ENCODE assay signal across 14 cellular contexts in genomic region chr14:68576496-68577244, GRCh38.
DNase-seq lines count a peak whose midpoint lies in the region; ATAC-seq, FAIRE-seq and TF ChIP-seq lines count a peak whose summit lies in the region.
"Had no signal": no experiment of that assay in that cellular context is flagged by ENCODE, and none has a peak within 500 bp of the region (broad histone marks: within the 10 kb centered on the region; RNA-seq: fewer than 3 reads in every experiment).

No MANE protein-coding gene starts in this region.

- H3K4me2 ChIP-seq in H1 (ENCODE audit: insufficient read depth in 1 of 2, low read depth in 2 of 2, low read length in 2 of 2), result no peak overlapping the region
- H3K4me2 ChIP-seq in neural progenitor cell, result no peak overlapping the region

- H2AFZ ChIP-seq in H1 (ENCODE audit: low read length) (no peak overlapping the region), neural progenitor cell (replicated peaks) (no peak overlapping the region)

- BruUV-seq in Caco-2 (replicated peaks; lab: Mats Ljungman, UMichigan), result no TSS peak

- H2BK12ac ChIP-seq in H1 (ENCODE audit: low read depth, low read length), result peak overlapping the region; percentile 33; the same call in 1 of the 2 replicates

- ATAC-seq in stimulated activated naive B cell treated with anti-CD40 and anti-IgM and Interleukin-4, amounts not matched to agents 10 μg/mL and 1 μg/mL and 100 μg/mL, for 72 hours (replicated peaks), result no peak
- ATAC-seq: gastrocnemius medialis had no signal

- H4K8ac ChIP-seq in H1 (ENCODE audit: extremely low read depth, insufficient read depth, low read length), result no peak overlapping the region

- no peak overlapping the region for H2BK20ac ChIP-seq in H1 (ENCODE audit: low read length)

- H3K9me3 ChIP-seq in Caco-2 (no peaks in the 10 kb centered on the region; the same call in 1 of the 2 replicates), MG63 (no peaks in the 10 kb centered on the region), H1 (ENCODE audit: insufficient read depth in 2 of 2, low read depth in 1 of 2, low read length in 1 of 2) (no peaks in the 10 kb centered on the region), neural progenitor cell (ENCODE audit: low read depth) (no peaks in the 10 kb centered on the region)
- H3K9me3 ChIP-seq: gastrocnemius medialis, uterus had no signal

- intact Hi-C loops in Caco-2 (cut with micrococcal nuclease; ENCODE audit: unreplicated experiment), result loop anchor here (2.0 kb wide), 1 partner anchor 56 kb away; no protein-coding TSS in a partner anchor

- H3K18ac ChIP-seq in H1 (ENCODE audit: extremely low read depth, low read length), result peak overlapping the region; percentile 38; the same call in 1 of the 2 replicates

- no peaks in the 10 kb centered on the region for H3K36me3 ChIP-seq in Caco-2 (ENCODE audit: control insufficient read depth, insufficient read depth, low read length)
- no peaks in the 10 kb centered on the region for H3K36me3 ChIP-seq in MG63
- no peaks in the 10 kb centered on the region for H3K36me3 ChIP-seq in H1 (ENCODE audit: control insufficient read depth in 2 of 4, insufficient read depth in 4 of 4, low read length in 3 of 4)
- no peaks in the 10 kb centered on the region for H3K36me3 ChIP-seq in neural progenitor cell
- H3K36me3 ChIP-seq: gastrocnemius medialis, uterus had no signal

- H3K27ac ChIP-seq in H1 (ENCODE audit: low read depth, low read length) (no peak overlapping the region), neural progenitor cell (no peak overlapping the region)

- no peaks in the 10 kb centered on the region for H3K79me1 ChIP-seq in H1 (ENCODE audit: low read depth, low read length)

- DNase-seq in Caco-2 (no peak), MG63 (peak; percentile 42), H1 (ENCODE audit: low read depth in 1 of 2, low spot score in 2 of 2) (no peak), neural progenitor cell (ENCODE audit: low spot score) (no peak), GM13977 (ENCODE audit: low spot score) (no peak), germinal center (ENCODE audit: low spot score) (no peak)
- DNase-seq in stimulated activated naive CD4-positive, alpha-beta T cell treated with Interleukin-2 at 50 U/mL for 16 hours (lab: John Stamatoyannopoulos, UW), result no peak
- no peak for DNase-seq in stimulated activated naive B cell treated with anti-CD40 and anti-IgM and Interleukin-4, amounts not matched to agents 10 μg/mL and 1 μg/mL and 100 μg/mL, for 72 hours
- DNase-seq: DND-41, gastrocnemius medialis, naive B cell, NCI-H187, SHP77 treated with DMSO at 0.1 percent for 48 hours, uterus had no signal

- no peak for TF ChIP-seq RAD21 in H1 (IDR thresholded peaks at IDR 0.05 in 1 of 2, conservative IDR thresholded peaks at IDR 0.05 in 1 of 2; ENCODE audit: low read depth in 2 of 2, low read length in 2 of 2)

- no peaks in the 10 kb centered on the region for H3K23me2 ChIP-seq in H1 (ENCODE audit: low read depth, low read length)

- TF ChIP-seq CTCF in Caco-2 (IDR thresholded peaks at IDR 0.05; ENCODE audit: insufficient read depth in 1 of 2, low read depth in 1 of 2, low read length in 1 of 2, severe bottlenecking in 1 of 2, unreplicated experiment in 1 of 2) (no peak), H1 (IDR thresholded peaks at IDR 0.05; ENCODE audit: control extremely low read depth in 1 of 3, insufficient read depth in 1 of 3, low read depth in 1 of 3, low read length in 3 of 3) (no peak), neural progenitor cell (IDR thresholded peaks at IDR 0.05) (no peak), GM13977 (IDR thresholded peaks at IDR 0.05; ENCODE audit: extremely low read depth, insufficient read depth, missing control alignments) (no peak)

- no peak for FAIRE-seq in H1 (lab: Jason Lieb, UNC)

- no peak overlapping the region for H3K23ac ChIP-seq in H1 (ENCODE audit: insufficient read length)

- no peaks in the 10 kb centered on the region for H3K9me3 Mint-ChIP-seq in Caco-2 (ENCODE audit: unreplicated experiment)
- peaks cover 20% of the 10 kb centered on the region for H3K9me3 Mint-ChIP-seq in neural progenitor cell
- H3K9me3 Mint-ChIP-seq in stimulated activated naive B cell treated with anti-CD40 and anti-IgM and Interleukin-4, amounts not matched to agents 10 μg/mL and 1 μg/mL and 100 μg/mL, for 72 hours, result no peaks in the 10 kb centered on the region

- H3K4me1 Mint-ChIP-seq in Caco-2 (ENCODE audit: low read depth, unreplicated experiment) (peaks cover 30% of the 10 kb centered on the region), neural progenitor cell (peaks cover 61% of the 10 kb centered on the region)
- H3K4me1 Mint-ChIP-seq in stimulated activated naive B cell treated with anti-CD40 and anti-IgM and Interleukin-4, amounts not matched to agents 10 μg/mL and 1 μg/mL and 100 μg/mL, for 72 hours, result peaks cover 23 to 26% of the 10 kb centered on the region in 2 donors

- H3K4me3 ChIP-seq in Caco-2 (ENCODE audit: low read depth, low read length) (no peak overlapping the region), MG63 (no peak overlapping the region), H1 (ENCODE audit: extremely low read depth in 1 of 4, insufficient read depth in 2 of 4, low read depth in 3 of 4, low read length in 4 of 4) (no peak overlapping the region), neural progenitor cell (no peak overlapping the region)
- H3K4me3 ChIP-seq: gastrocnemius medialis, uterus had no signal

- H4K5ac ChIP-seq in H1 (ENCODE audit: insufficient read length, low read depth, low read length), result no peak overlapping the region

- no peaks in the 10 kb centered on the region for H4K20me1 ChIP-seq in H1 (replicated peaks in 1 of 2; ENCODE audit: control insufficient read depth in 1 of 2, insufficient read depth in 2 of 2, low read length in 2 of 2)
- no peaks in the 10 kb centered on the region for H4K20me1 ChIP-seq in neural progenitor cell (ENCODE audit: low read depth)

- H3K27ac Mint-ChIP-seq in Caco-2 (ENCODE audit: unreplicated experiment) (peak overlapping the region; percentile 97), neural progenitor cell (peak overlapping the region; percentile 9)
- H3K27ac Mint-ChIP-seq in stimulated activated naive B cell treated with anti-CD40 and anti-IgM and Interleukin-4, amounts not matched to agents 10 μg/mL and 1 μg/mL and 100 μg/mL, for 72 hours, result no peak overlapping the region

- TF ChIP-seq EP300 in H1 (IDR thresholded peaks at IDR 0.05; ENCODE audit: borderline replicate concordance in 1 of 2, low read depth in 2 of 2, low read length in 2 of 2), result no peak

- H3K27me3 ChIP-seq in Caco-2 (replicated peaks; ENCODE audit: control insufficient read depth, insufficient read depth, low read length) (no peaks in the 10 kb centered on the region), MG63 (no peaks in the 10 kb centered on the region), H1 (replicated peaks in 1 of 4; ENCODE audit: control insufficient read depth in 3 of 4, extremely low read depth in 1 of 4, insufficient read depth in 3 of 4, low read length in 3 of 4) (no peaks in the 10 kb centered on the region; a peak in 1 of 7 replicates), neural progenitor cell (no peaks in the 10 kb centered on the region)
- H3K27me3 ChIP-seq: gastrocnemius medialis, uterus had no signal

- peaks cover 27% of the 10 kb centered on the region for H3K4me1 ChIP-seq in Caco-2
- H3K4me1 ChIP-seq in H1 (replicated peaks in 1 of 4; ENCODE audit: control insufficient read depth in 3 of 4, insufficient read depth in 4 of 4, low read length in 3 of 4), result peaks cover 0 to 9% (median 0%) of the 10 kb centered on the region in 4 experiments; a peak in 1 of 7 replicates
- peaks cover 20% of the 10 kb centered on the region for H3K4me1 ChIP-seq in neural progenitor cell
- H3K4me1 ChIP-seq: uterus had no signal

- no peak overlapping the region for H2BK120ac ChIP-seq in H1 (replicated peaks; ENCODE audit: low read depth, low read length)

- H3K27me3 Mint-ChIP-seq in Caco-2 (ENCODE audit: insufficient read depth, unreplicated experiment) (no peaks in the 10 kb centered on the region), neural progenitor cell (ENCODE audit: insufficient read depth, low read depth) (peaks cover 12% of the 10 kb centered on the region)
- no peaks in the 10 kb centered on the region for H3K27me3 Mint-ChIP-seq in stimulated activated naive B cell treated with anti-CD40 and anti-IgM and Interleukin-4, amounts not matched to agents 10 μg/mL and 1 μg/mL and 100 μg/mL, for 72 hours
- H3K27me3 Mint-ChIP-seq: naive B cell had no signal

- TF ChIP-seq POLR2A in H1 (IDR thresholded peaks at IDR 0.05; ENCODE audit: control extremely low read depth in 1 of 2, low read depth in 2 of 2, low read length in 2 of 2), result no peak

- H3K36me3 Mint-ChIP-seq in Caco-2 (ENCODE audit: insufficient read depth, unreplicated experiment) (peaks cover 19% of the 10 kb centered on the region), neural progenitor cell (peaks cover 16% of the 10 kb centered on the region)
- H3K36me3 Mint-ChIP-seq in stimulated activated naive B cell treated with anti-CD40 and anti-IgM and Interleukin-4, amounts not matched to agents 10 μg/mL and 1 μg/mL and 100 μg/mL, for 72 hours, result peaks cover 4 to 5% of the 10 kb centered on the region in 2 donors
- H3K36me3 Mint-ChIP-seq: naive B cell had no signal

- H2BK15ac ChIP-seq in H1 (ENCODE audit: low read length), result no peak overlapping the region

- no peaks in the 10 kb centered on the region for H3K79me2 ChIP-seq in H1 (ENCODE audit: control insufficient read depth in 1 of 2, insufficient read depth in 2 of 2, low read length in 2 of 2)
- H3K79me2 ChIP-seq in neural progenitor cell (ENCODE audit: low read depth), result no peaks in the 10 kb centered on the region

- H4K91ac ChIP-seq in H1 (replicated peaks; ENCODE audit: insufficient read length, low read length), result no peak overlapping the region

- no peaks in the 10 kb centered on the region for H3F3A ChIP-seq in neural progenitor cell (ENCODE audit: low read depth)

- H3K14ac ChIP-seq in H1 (ENCODE audit: insufficient read length), result no peak overlapping the region

- POLR2A ChIA-PET in Caco-2 (lab: Charles Lee) (no interaction called here), H1 (lab: Charles Lee; ENCODE audit: partially characterized antibody) (interaction anchor here (1.1 kb wide), 1 partner anchor 217 kb away, joined by 3 read pairs; the partner anchor contains the start of gene ZFP36L1)

- H3K4ac ChIP-seq in H1 (replicated peaks; ENCODE audit: insufficient read length, low read depth, low read length), result no peak overlapping the region

- no peak overlapping the region; the same call in 1 of the 2 replicates for H2BK5ac ChIP-seq in H1 (ENCODE audit: low read depth, low read length)

- H2AK5ac ChIP-seq in H1 (ENCODE audit: low read depth, low read length), result no peak overlapping the region

- H3K4me3 Mint-ChIP-seq in Caco-2 (ENCODE audit: unreplicated experiment) (no peak overlapping the region), neural progenitor cell (peak overlapping the region; percentile 21)
- no peak overlapping the region for H3K4me3 Mint-ChIP-seq in stimulated activated naive B cell treated with anti-CD40 and anti-IgM and Interleukin-4, amounts not matched to agents 10 μg/mL and 1 μg/mL and 100 μg/mL, for 72 hours
- H3K4me3 Mint-ChIP-seq: naive B cell had no signal

- CTCF ChIA-PET in Caco-2 (lab: Charles Lee) (no interaction called here), H1 (lab: Charles Lee; ENCODE audit: partially characterized antibody) (interaction anchor here (0.6 to 2.0 kb wide), 4 partner anchors 11 to 329 kb away, joined by 3 to 4 read pairs (median 4); no protein-coding TSS in a partner anchor)

- in situ Hi-C loops in GM13977 (cut with MboI; ENCODE audit: low pct_unique_long_range_greater_than_20kb, low sequenced_read_pairs, unreplicated experiment), result no loop called here

- 88% methylated on average over 4 of the region's 4 CpGs; no CpG with 5 or more reads in 1 of the 2 experiments for WGBS in H1 (ENCODE audit: extremely low coverage in 1 of 2, insufficient coverage in 1 of 2, insufficient read length in 1 of 2, insufficient replicate concordance in 2 of 2, low coverage in 1 of 2, low lambda C conversion rate in 2 of 2, missing lambda C conversion rate in 1 of 2), 2 experiments

- no peak overlapping the region for H3K9ac ChIP-seq in H1 (replicated peaks in 1 of 4; ENCODE audit: extremely low read depth in 1 of 4, low read depth in 3 of 4, low read length in 3 of 4)
- H3K9ac ChIP-seq in neural progenitor cell, result no peak overlapping the region

- H3K56ac ChIP-seq in H1 (replicated peaks; ENCODE audit: insufficient read length, low read depth, low read length), result no peak overlapping the region
